12 cellular contexts compared by ENCODE assay signal in genomic region chr4:168511780-168512467, GRCh38. TPM values are rescaled to one million over a fixed set of nuclear protein-coding genes. Genes with fewer than 3 reads are reported as not detected.
DNase-seq lines count a peak whose midpoint lies in the region; ATAC-seq and TF ChIP-seq lines count a peak whose summit lies in the region.
"Had no signal": no experiment of that assay in that cellular context is flagged by ENCODE, and none has a peak within 500 bp of the region (broad histone marks: within the 10 kb centered on the region; RNA-seq: fewer than 3 reads in every experiment).

No MANE protein-coding gene starts in this region.

- no peaks in the 10 kb centered on the region for H3K9me3 ChIP-seq in colonic mucosa
- H3K9me3 ChIP-seq: BLaER1 treated with 17β-estradiol and CSF1 and Interleukin-3, amounts not matched to agents 10 nM and 100 nM; lower lobe of right lung had no signal

- peak; percentile 96 for DNase-seq in Jurkat, Clone E6-1 (ENCODE audit: low read depth, low spot score)
- peak; percentile 92 for DNase-seq in activated CD8-positive, alpha-beta T cell treated with anti-CD3 and anti-CD28 coated beads for 36 hours
- DNase-seq in central memory CD8-positive, alpha-beta T cell (ENCODE audit: low spot score in 2 of 2), result peak; percentile 19 to 58
- peak in 2 of 3 donors; percentile 18 for DNase-seq in stimulated activated CD4-positive, alpha-beta T cell treated with anti-CD3 and anti-CD28 coated beads, TNF-alpha, amount 100 ng/mL, for 1 hour (ENCODE audit: low read depth in 3 of 3, low spot score in 1 of 3)
- DNase-seq in NCI-H128 (lab: John Stamatoyannopoulos, UW; ENCODE audit: unreplicated experiment) (no peak), colonic mucosa (no peak), EL (no peak)
- DNase-seq: lower lobe of right lung had no signal

- no peaks in the 10 kb centered on the region for H3K9me3 Mint-ChIP-seq in activated CD8-positive, alpha-beta T cell treated with anti-CD3 and anti-CD28 coated beads for 36 hours
- H3K9me3 Mint-ChIP-seq in central memory CD8-positive, alpha-beta T cell, result no peaks in the 10 kb centered on the region

- peak; percentile 77 for ATAC-seq in activated CD8-positive, alpha-beta T cell treated with anti-CD3 and anti-CD28 coated beads for 36 hours
- ATAC-seq in central memory CD8-positive, alpha-beta T cell (replicated peaks; ENCODE audit: extremely low read depth, poor library complexity, severe bottlenecking), result peak; percentile 90
- ATAC-seq in GM18511 (IDR thresholded peaks at IDR 0.05; ENCODE audit: unreplicated experiment), result no peak
- ATAC-seq: lower lobe of right lung had no signal

- no peaks in the 10 kb centered on the region for H3K36me3 ChIP-seq in colonic mucosa
- H3K36me3 ChIP-seq: BLaER1 treated with 17β-estradiol and CSF1 and Interleukin-3, amounts not matched to agents 10 nM and 100 nM; lower lobe of right lung had no signal

- H3K4me1 Mint-ChIP-seq in activated CD8-positive, alpha-beta T cell treated with anti-CD3 and anti-CD28 coated beads for 36 hours (ENCODE audit: low read depth), result peaks cover 33% of the 10 kb centered on the region
- H3K4me1 Mint-ChIP-seq in central memory CD8-positive, alpha-beta T cell, result peaks cover 16% of the 10 kb centered on the region

- H3K27me3 ChIP-seq in colonic mucosa, result no peaks in the 10 kb centered on the region
- H3K27me3 ChIP-seq: BLaER1 treated with 17β-estradiol and CSF1 and Interleukin-3, amounts not matched to agents 10 nM and 100 nM had no signal

- H3K9ac ChIP-seq in colonic mucosa (ENCODE audit: low read depth in 2 of 2, low read length in 2 of 2), result no peak overlapping the region
- H3K9ac ChIP-seq: BLaER1 treated with 17β-estradiol and CSF1 and Interleukin-3, amounts not matched to agents 10 nM and 100 nM; KMS-11 had no signal

- no peak for TF ChIP-seq CTCF in activated CD8-positive, alpha-beta T cell treated with anti-CD3 and anti-CD28 coated beads for 36 hours (IDR thresholded peaks at IDR 0.05)
- no peak for TF ChIP-seq CTCF in colonic mucosa (IDR thresholded peaks at IDR 0.05)

- H3K4me3 Mint-ChIP-seq in activated CD8-positive, alpha-beta T cell treated with anti-CD3 and anti-CD28 coated beads for 36 hours, result peak overlapping the region; percentile 39
- peak overlapping the region; percentile 65 for H3K4me3 Mint-ChIP-seq in central memory CD8-positive, alpha-beta T cell

- H3K27ac ChIP-seq in colonic mucosa, result no peak overlapping the region
- H3K27ac ChIP-seq: KMS-11, lower lobe of right lung, skin epidermis had no signal

- intact Hi-C loops in activated CD8-positive, alpha-beta T cell treated with anti-CD3 and anti-CD28 coated beads for 36 hours (cut with micrococcal nuclease), result loop anchor here (5.0 to 10.0 kb wide), 2 partner anchors 327 to 410 kb away; no protein-coding TSS in a partner anchor
- intact Hi-C loops in colonic mucosa (cut with DNase I), result loop anchor here (10.0 kb wide), 1 partner anchor 413 kb away; no protein-coding TSS in a partner anchor

- H3K27ac Mint-ChIP-seq in activated CD8-positive, alpha-beta T cell treated with anti-CD3 and anti-CD28 coated beads for 36 hours, result peak overlapping the region; percentile 80
- peak overlapping the region; percentile 75 for H3K27ac Mint-ChIP-seq in central memory CD8-positive, alpha-beta T cell (ENCODE audit: low read depth)

- no peaks in the 10 kb centered on the region for H3K36me3 Mint-ChIP-seq in activated CD8-positive, alpha-beta T cell treated with anti-CD3 and anti-CD28 coated beads for 36 hours (ENCODE audit: low read depth)
- H3K36me3 Mint-ChIP-seq in central memory CD8-positive, alpha-beta T cell (ENCODE audit: insufficient read depth), result peaks cover 3% of the 10 kb centered on the region

- CTCF ChIA-PET in activated CD8-positive, alpha-beta T cell treated with anti-CD3 and anti-CD28 coated beads for 36 hours (lab: Charles Lee), result interaction anchor here (1.3 to 1.6 kb wide), 2 partner anchors 37 to 410 kb away, joined by 3 to 5 read pairs; no protein-coding TSS in a partner anchor

- peak overlapping the region; percentile 30 for H3K4me3 ChIP-seq in Jurkat, Clone E6-1 (ENCODE audit: low read length)
- H3K4me3 ChIP-seq in colonic mucosa, result no peak overlapping the region
- H3K4me3 ChIP-seq: BLaER1 treated with 17β-estradiol and CSF1 and Interleukin-3, amounts not matched to agents 10 nM and 100 nM; lower lobe of right lung; skin epidermis had no signal

- H3K27me3 Mint-ChIP-seq in activated CD8-positive, alpha-beta T cell treated with anti-CD3 and anti-CD28 coated beads for 36 hours, result no peaks in the 10 kb centered on the region
- H3K27me3 Mint-ChIP-seq in central memory CD8-positive, alpha-beta T cell, result no peaks in the 10 kb centered on the region

- POLR2A ChIA-PET in activated CD8-positive, alpha-beta T cell treated with anti-CD3 and anti-CD28 coated beads for 36 hours (lab: Charles Lee), result interaction anchor here (1.0 kb wide), 1 partner anchor 24 kb away, joined by 4 read pairs; no protein-coding TSS in a partner anchor

- no peaks in the 10 kb centered on the region for H3K4me1 ChIP-seq in colonic mucosa
- H3K4me1 ChIP-seq: lower lobe of right lung had no signal

RNA-seq across cellular contexts. Expression of gene PALLD, which starts 15.1 kb away (rescaled TPM):
- 13.0 TPM for polyA plus RNA-seq in Jurkat, Clone E6-1 (2012; ENCODE audit: insufficient read depth, insufficient read length)
- under 1 TPM; 0.41 to 0.60 TPM for total RNA-seq in activated CD8-positive, alpha-beta T cell treated with anti-CD3 and anti-CD28 coated beads for 36 hours
- 100 to 1,000 TPM in 1 of 2 donors, 10 to 100 TPM in 1; 72.1 to 195 TPM for total RNA-seq in colonic mucosa

RNA-seq across cellular contexts. Expression of gene DDX60L, which starts 31.6 kb away (rescaled TPM):
- 6.2 TPM for polyA plus RNA-seq in Jurkat, Clone E6-1 (2012; ENCODE audit: insufficient read depth, insufficient read length)
- total RNA-seq in activated CD8-positive, alpha-beta T cell treated with anti-CD3 and anti-CD28 coated beads for 36 hours, result 1 to 10 TPM; 7.4 to 7.5 TPM
- 10 to 100 TPM; 14.5 to 26.8 TPM for total RNA-seq in colonic mucosa

Comparison
In these comparisons a context has a peak if more than half of its experiments do, and no peak if none do; other contexts are left out.
1. DNase-seq: peak in Jurkat, Clone E6-1 (single experiment), activated CD8-positive, alpha-beta T cell treated with anti-CD3 and anti-CD28 coated beads for 36 hours (single experiment), central memory CD8-positive, alpha-beta T cell (2 of 2) and stimulated activated CD4-positive, alpha-beta T cell treated with anti-CD3 and anti-CD28 coated beads, TNF-alpha, amount 100 ng/mL, for 1 hour (2 of 3); none in NCI-H128 (single experiment), colonic mucosa (single experiment) and EL (single experiment).
2. RNA of gene PALLD, which starts 15.1 kb away (total RNA-seq): 72.1 to 195 TPM in colonic mucosa; 0.41 to 0.60 TPM in activated CD8-positive, alpha-beta T cell treated with anti-CD3 and anti-CD28 coated beads for 36 hours; every median in the first group is over 10 times any median in the second.